Comparison of ENCODE assay signal across 1 cellular context in the genomic region with DNA sequence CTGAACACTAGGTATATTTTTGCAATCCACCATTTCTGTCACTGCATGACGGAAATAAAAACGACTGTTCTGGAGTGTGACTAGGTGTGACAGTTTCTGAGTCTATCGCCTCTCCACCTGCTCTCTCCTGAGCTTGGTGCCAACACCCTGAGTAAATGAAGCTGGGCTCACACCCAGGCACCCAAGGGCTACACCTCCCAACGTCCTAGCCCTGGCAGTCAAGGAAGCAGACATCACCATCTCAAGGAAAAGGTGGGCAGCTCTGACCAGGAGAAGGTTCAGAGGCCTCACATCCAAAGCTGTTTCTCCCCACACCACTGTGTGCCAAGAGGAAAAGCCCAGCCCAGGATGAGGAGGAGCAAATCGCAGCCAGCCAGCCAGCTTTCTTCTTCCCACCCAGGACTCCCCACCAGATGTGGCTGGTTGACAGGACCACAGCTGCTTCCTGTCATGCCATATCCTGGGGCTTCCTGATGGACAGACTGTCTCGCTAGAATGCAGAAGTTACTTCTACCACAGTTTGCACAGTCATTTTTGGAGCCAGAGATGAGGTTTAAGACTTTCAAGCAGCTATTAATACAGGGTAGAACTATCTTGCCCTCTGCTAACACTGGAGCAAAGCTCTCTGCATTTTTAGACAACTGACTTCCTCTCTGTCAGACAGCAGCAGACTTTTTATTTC.
TF ChIP-seq lines count a peak whose summit lies in the region.

No MANE protein-coding gene starts in this region.

TF ChIP-seq in K562, 482 proteins besides CTCF, POLR2A, EP300 and RAD21 (continued from another document and continues in another):
- TF ChIP-seq, protein P1, sequence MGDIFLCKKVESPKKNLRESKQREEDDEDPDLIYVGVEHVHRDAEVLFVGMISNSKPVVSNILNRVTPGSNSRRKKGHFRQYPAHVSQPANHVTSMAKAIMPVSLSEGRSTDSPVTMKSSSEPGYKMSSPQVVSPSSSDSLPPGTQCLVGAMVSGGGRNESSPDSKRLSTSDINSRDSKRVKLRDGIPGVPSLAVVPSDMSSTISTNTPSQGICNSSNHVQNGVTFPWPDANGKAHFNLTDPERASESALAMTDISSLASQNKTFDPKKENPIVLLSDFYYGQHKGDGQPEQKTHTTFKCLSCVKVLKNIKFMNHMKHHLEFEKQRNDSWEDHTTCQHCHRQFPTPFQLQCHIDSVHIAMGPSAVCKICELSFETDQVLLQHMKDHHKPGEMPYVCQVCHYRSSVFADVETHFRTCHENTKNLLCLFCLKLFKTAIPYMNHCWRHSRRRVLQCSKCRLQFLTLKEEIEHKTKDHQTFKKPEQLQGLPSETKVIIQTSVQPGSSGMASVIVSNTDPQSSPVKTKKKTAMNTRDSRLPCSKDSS (IDR thresholded peaks at IDR 0.05; ENCODE audit: low read depth, partially characterized antibody), result no peak
- TF ChIP-seq TEAD2 (tag; IDR thresholded peaks at IDR 0.05) (no peak), XRCC4 (IDR thresholded peaks at IDR 0.05; ENCODE audit: extremely low read depth, insufficient read depth, insufficient read length) (no peak), NR4A1 (CRISPR knock-in tag; IDR thresholded peaks at IDR 0.05) (no peak), NR4A1 (tag; IDR thresholded peaks at IDR 0.05) (no peak), ZFP30 (CRISPR knock-in tag; IDR thresholded peaks at IDR 0.05; ENCODE audit: borderline replicate concordance) (no peak), CBFA2T2 (conservative IDR thresholded peaks at IDR 0.05) (no peak; the same call in 1 of the 2 replicates), ZNF239 (CRISPR knock-in tag; IDR thresholded peaks at IDR 0.05) (no peak), MEF2A (IDR thresholded peaks at IDR 0.05; ENCODE audit: control insufficient read depth, low read depth, low read length) (no peak), E2F3 (CRISPR knock-in tag; IDR thresholded peaks at IDR 0.05) (no peak), SMARCC2 (IDR thresholded peaks at IDR 0.05; ENCODE audit: low read depth) (no peak), KLF10 (CRISPR knock-in tag; IDR thresholded peaks at IDR 0.05) (no peak), NELFE (IDR thresholded peaks at IDR 0.05; ENCODE audit: insufficient read depth, insufficient read length) (no peak), PHF8 (IDR thresholded peaks at IDR 0.05; ENCODE audit: borderline replicate concordance, low read length) (no peak), ZNF217 (CRISPR knock-in tag; IDR thresholded peaks at IDR 0.05) (no peak), TAF7 (tag; IDR thresholded peaks at IDR 0.05) (no peak), MEIS2 (IDR thresholded peaks at IDR 0.05; ENCODE audit: partially characterized antibody) (peak; percentile 55), CHD1 (IDR thresholded peaks at IDR 0.05; ENCODE audit: low read length) (no peak)
- TF ChIP-seq, protein P2, sequence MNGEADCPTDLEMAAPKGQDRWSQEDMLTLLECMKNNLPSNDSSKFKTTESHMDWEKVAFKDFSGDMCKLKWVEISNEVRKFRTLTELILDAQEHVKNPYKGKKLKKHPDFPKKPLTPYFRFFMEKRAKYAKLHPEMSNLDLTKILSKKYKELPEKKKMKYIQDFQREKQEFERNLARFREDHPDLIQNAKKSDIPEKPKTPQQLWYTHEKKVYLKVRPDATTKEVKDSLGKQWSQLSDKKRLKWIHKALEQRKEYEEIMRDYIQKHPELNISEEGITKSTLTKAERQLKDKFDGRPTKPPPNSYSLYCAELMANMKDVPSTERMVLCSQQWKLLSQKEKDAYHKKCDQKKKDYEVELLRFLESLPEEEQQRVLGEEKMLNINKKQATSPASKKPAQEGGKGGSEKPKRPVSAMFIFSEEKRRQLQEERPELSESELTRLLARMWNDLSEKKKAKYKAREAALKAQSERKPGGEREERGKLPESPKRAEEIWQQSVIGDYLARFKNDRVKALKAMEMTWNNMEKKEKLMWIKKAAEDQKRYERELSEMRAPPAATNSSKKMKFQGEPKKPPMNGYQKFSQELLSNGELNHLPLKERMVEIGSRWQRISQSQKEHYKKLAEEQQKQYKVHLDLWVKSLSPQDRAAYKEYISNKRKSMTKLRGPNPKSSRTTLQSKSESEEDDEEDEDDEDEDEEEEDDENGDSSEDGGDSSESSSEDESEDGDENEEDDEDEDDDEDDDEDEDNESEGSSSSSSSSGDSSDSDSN (IDR thresholded peaks at IDR 0.05; ENCODE audit: borderline replicate concordance in 1 of 2, low read depth in 2 of 2, low read length in 2 of 2), result no peak
- TF ChIP-seq, protein P3, sequence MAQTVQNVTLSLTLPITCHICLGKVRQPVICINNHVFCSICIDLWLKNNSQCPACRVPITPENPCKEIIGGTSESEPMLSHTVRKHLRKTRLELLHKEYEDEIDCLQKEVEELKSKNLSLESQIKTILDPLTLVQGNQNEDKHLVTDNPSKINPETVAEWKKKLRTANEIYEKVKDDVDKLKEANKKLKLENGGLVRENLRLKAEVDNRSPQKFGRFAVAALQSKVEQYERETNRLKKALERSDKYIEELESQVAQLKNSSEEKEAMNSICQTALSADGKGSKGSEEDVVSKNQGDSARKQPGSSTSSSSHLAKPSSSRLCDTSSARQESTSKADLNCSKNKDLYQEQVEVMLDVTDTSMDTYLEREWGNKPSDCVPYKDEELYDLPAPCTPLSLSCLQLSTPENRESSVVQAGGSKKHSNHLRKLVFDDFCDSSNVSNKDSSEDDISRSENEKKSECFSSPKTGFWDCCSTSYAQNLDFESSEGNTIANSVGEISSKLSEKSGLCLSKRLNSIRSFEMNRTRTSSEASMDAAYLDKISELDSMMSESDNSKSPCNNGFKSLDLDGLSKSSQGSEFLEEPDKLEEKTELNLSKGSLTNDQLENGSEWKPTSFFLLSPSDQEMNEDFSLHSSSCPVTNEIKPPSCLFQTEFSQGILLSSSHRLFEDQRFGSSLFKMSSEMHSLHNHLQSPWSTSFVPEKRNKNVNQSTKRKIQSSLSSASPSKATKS (CRISPR knock-in tag; IDR thresholded peaks at IDR 0.05), result no peak
- TF ChIP-seq, protein P4, sequence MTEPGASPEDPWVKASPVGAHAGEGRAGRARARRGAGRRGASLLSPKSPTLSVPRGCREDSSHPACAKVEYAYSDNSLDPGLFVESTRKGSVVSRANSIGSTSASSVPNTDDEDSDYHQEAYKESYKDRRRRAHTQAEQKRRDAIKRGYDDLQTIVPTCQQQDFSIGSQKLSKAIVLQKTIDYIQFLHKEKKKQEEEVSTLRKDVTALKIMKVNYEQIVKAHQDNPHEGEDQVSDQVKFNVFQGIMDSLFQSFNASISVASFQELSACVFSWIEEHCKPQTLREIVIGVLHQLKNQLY (CRISPR knock-in tag; conservative IDR thresholded peaks at IDR 0.05), result no peak
- TF ChIP-seq, protein P5, sequence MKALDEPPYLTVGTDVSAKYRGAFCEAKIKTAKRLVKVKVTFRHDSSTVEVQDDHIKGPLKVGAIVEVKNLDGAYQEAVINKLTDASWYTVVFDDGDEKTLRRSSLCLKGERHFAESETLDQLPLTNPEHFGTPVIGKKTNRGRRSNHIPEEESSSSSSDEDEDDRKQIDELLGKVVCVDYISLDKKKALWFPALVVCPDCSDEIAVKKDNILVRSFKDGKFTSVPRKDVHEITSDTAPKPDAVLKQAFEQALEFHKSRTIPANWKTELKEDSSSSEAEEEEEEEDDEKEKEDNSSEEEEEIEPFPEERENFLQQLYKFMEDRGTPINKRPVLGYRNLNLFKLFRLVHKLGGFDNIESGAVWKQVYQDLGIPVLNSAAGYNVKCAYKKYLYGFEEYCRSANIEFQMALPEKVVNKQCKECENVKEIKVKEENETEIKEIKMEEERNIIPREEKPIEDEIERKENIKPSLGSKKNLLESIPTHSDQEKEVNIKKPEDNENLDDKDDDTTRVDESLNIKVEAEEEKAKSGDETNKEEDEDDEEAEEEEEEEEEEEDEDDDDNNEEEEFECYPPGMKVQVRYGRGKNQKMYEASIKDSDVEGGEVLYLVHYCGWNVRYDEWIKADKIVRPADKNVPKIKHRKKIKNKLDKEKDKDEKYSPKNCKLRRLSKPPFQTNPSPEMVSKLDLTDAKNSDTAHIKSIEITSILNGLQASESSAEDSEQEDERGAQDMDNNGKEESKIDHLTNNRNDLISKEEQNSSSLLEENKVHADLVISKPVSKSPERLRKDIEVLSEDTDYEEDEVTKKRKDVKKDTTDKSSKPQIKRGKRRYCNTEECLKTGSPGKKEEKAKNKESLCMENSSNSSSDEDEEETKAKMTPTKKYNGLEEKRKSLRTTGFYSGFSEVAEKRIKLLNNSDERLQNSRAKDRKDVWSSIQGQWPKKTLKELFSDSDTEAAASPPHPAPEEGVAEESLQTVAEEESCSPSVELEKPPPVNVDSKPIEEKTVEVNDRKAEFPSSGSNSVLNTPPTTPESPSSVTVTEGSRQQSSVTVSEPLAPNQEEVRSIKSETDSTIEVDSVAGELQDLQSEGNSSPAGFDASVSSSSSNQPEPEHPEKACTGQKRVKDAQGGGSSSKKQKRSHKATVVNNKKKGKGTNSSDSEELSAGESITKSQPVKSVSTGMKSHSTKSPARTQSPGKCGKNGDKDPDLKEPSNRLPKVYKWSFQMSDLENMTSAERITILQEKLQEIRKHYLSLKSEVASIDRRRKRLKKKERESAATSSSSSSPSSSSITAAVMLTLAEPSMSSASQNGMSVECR (CRISPR knock-in tag; IDR thresholded peaks at IDR 0.05), result peak; percentile 83
- TF ChIP-seq, protein P6, sequence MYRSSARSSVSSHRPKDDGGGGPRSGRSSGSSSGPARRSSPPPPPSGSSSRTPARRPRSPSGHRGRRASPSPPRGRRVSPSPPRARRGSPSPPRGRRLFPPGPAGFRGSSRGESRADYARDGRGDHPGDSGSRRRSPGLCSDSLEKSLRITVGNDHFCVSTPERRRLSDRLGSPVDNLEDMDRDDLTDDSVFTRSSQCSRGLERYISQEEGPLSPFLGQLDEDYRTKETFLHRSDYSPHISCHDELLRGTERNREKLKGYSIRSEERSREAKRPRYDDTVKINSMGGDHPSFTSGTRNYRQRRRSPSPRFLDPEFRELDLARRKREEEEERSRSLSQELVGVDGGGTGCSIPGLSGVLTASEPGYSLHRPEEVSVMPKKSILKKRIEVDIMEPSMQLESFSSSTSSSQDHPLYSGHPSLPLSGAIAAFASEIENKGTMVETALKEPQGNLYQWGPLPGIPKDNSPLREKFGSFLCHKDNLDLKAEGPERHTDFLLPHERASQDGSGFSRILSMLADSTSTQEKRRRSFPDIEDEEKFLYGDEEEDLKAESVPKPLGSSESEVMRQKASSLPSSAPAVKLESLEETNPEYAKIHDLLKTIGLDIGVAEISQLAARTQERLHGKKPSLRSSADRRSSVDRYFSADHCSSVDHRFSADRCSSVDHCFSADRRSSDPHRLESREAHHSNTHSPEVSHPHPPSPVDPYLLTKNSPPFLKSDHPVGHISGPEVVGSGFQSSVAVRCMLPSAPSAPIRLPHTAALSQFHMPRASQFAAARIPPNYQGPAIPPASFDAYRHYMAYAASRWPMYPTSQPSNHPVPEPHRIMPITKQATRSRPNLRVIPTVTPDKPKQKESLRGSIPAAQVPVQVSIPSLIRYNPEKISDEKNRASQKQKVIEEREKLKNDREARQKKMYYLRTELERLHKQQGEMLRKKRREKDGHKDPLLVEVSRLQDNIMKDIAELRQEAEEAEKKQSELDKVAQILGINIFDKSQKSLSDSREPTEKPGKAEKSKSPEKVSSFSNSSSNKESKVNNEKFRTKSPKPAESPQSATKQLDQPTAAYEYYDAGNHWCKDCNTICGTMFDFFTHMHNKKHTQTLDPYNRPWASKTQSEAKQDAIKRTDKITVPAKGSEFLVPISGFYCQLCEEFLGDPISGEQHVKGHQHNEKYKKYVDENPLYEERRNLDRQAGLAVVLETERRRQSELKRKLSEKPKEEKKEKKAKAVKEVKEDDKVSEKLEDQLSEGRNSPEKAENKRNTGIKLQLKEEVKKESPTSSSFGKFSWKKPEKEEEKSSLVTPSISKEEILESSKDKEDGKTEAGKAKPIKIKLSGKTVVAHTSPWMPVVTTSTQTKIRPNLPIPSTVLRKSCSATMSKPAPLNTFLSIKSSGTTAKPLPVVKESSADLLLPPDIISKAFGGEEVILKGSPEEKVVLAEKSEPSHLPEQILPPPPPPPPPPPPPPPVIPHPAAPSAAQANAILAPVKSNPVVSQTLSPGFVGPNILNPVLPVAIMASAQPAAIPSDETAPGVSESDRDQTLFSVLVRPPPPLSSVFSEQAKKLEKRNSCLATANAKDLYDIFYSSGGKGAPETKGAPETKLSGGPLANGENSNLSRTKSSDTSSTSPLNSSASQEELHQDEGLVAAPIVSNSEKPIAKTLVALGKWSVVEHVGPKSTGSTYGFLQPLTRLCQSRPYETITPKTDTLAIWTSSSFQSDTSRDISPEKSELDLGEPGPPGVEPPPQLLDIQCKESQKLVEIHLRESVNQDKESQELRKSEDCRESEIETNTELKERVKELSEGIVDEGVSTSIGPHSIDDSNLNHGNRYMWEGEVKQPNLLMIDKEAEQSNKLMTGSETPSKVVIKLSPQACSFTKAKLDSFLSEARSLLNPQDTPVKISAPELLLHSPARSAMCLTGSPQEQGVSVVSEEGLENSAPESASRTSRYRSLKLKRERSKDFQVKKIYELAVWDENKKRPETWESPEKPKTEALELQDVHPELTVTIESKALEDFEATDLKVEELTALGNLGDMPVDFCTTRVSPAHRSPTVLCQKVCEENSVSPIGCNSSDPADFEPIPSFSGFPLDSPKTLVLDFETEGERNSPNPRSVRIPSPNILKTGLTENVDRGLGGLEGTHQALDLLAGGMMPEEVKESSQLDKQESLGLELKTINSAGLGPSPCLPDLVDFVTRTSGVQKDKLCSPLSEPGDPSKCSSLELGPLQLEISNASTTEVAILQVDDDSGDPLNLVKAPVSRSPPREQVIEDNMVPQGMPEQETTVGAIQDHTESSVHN (IDR thresholded peaks at IDR 0.05; ENCODE audit: borderline replicate concordance in 1 of 2, low read depth in 1 of 2), result peak in 1 of 2 experiments; percentile 43; a peak in 1 of 4 replicates
